Comparison of ENCODE assay signal across 8 cellular contexts in the genomic region with DNA sequence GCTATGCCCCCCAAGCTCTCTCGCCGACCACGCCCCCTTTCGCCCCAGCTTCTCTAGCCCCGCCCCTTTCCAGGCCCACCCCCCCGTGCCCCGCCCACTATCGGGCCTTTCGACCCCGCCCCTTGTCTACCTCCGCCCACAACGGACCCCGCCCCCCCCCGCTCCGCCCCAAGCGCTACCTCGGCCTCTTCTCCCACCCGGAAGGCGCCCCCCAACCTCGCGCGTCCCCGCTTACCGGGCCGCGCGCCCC. TPM values are rescaled to one million over a fixed set of nuclear protein-coding genes. Genes with fewer than 3 reads are reported as not detected.
DNase-seq lines count a peak whose midpoint lies in the region; ATAC-seq, FAIRE-seq and TF ChIP-seq lines count a peak whose summit lies in the region.

No MANE protein-coding gene starts in this region.

- H4K91ac ChIP-seq in mesenchymal stem cell (ENCODE audit: low read length): no peak overlapping the region

- 2% methylated on average over 12 of the region's 27 CpGs for WGBS in mesenchymal stem cell

- H3K14ac ChIP-seq in mesenchymal stem cell (ENCODE audit: low read length in 2 of 2): no peak overlapping the region

- no peak overlapping the region for H2BK15ac ChIP-seq in mesenchymal stem cell (ENCODE audit: low read depth, poor library complexity, severe bottlenecking)

- no peak overlapping the region for H4K8ac ChIP-seq in mesenchymal stem cell (ENCODE audit: low read length)

- peaks cover 23% of the 10 kb centered on the region for H3K79me1 ChIP-seq in mesenchymal stem cell (replicated peaks; ENCODE audit: low read length, poor library complexity, severe bottlenecking)

- H2AK5ac ChIP-seq in mesenchymal stem cell (ENCODE audit: low read length, severe bottlenecking): no peak overlapping the region

- H3K9me2 ChIP-seq in Karpas-422 (replicated peaks; ENCODE audit: insufficient read depth, low read length): no peaks in the 10 kb centered on the region

- DNase-seq in BE2C (no peak), Karpas-422 (no peak), mesenchymal stem cell (no peak), ureter (ENCODE audit: low spot score) (peak; percentile 69), RCC 7860 (ENCODE audit: low spot score) (no peak)

- H3K27ac ChIP-seq in Karpas-422 (ENCODE audit: low read length) (no peak overlapping the region), cingulate gyrus (ENCODE audit: low read depth, low read length) (peak overlapping the region; percentile 76), mesenchymal stem cell (ENCODE audit: low read length, poor library complexity, severe bottlenecking) (no peak overlapping the region)

- H3K4ac ChIP-seq in mesenchymal stem cell (ENCODE audit: low read depth in 1 of 2, low read length in 2 of 2): no peak overlapping the region

- no peak for TF ChIP-seq CTCF in BE2C (IDR thresholded peaks at IDR 0.05; ENCODE audit: low read depth, low read length)

- H3K9ac ChIP-seq in Karpas-422 (ENCODE audit: low read length) (peak overlapping the region; percentile 64), mesenchymal stem cell (ENCODE audit: low read length) (no peak overlapping the region)

- H2BK12ac ChIP-seq in mesenchymal stem cell (ENCODE audit: low read length in 2 of 2): no peak overlapping the region

- H3K9me3 ChIP-seq in BE2C (no peaks in the 10 kb centered on the region), Karpas-422 (ENCODE audit: low read length) (no peaks in the 10 kb centered on the region), mesenchymal stem cell (ENCODE audit: control insufficient read depth, low read length) (no peaks in the 10 kb centered on the region)

- no peak overlapping the region for H3K23ac ChIP-seq in mesenchymal stem cell (ENCODE audit: low read length in 2 of 2)

- no peak for ATAC-seq in HG03280 (IDR thresholded peaks at IDR 0.05; ENCODE audit: unreplicated experiment)
- ATAC-seq in HG03045 (IDR thresholded peaks at IDR 0.05; ENCODE audit: unreplicated experiment): no peak

- no peak overlapping the region for H2BK120ac ChIP-seq in mesenchymal stem cell (ENCODE audit: low read depth, low read length)

- H3K36me3 ChIP-seq in BE2C (peaks cover 30% of the 10 kb centered on the region), Karpas-422 (ENCODE audit: insufficient read depth, low read length) (peaks cover 26% of the 10 kb centered on the region), mesenchymal stem cell (ENCODE audit: control insufficient read depth in 1 of 2, insufficient read depth in 2 of 2, low read depth in 1 of 2, low read length in 2 of 2) (peaks cover 34 to 44% of the 10 kb centered on the region in 2 experiments)

- H4K20me1 ChIP-seq in Karpas-422 (ENCODE audit: insufficient read depth, low read depth, low read length): peaks cover 23% of the 10 kb centered on the region

- H3K4me3 ChIP-seq in BE2C (ENCODE audit: low read depth, low read length): peak overlapping the region; percentile 69
- peak overlapping the region; percentile 64; the same call in 1 of the 2 replicates for H3K4me3 ChIP-seq in Karpas-422 (ENCODE audit: low read length)
- H3K4me3 ChIP-seq in mesenchymal stem cell (ENCODE audit: insufficient read depth in 1 of 2, low read depth in 1 of 2, low read length in 2 of 2): peak overlapping the region; percentile 54 to 71

- no peak overlapping the region for H2BK5ac ChIP-seq in mesenchymal stem cell (ENCODE audit: low read depth, low read length, poor library complexity, severe bottlenecking)

- no peaks in the 10 kb centered on the region for H3K27me3 ChIP-seq in BE2C
- H3K27me3 ChIP-seq in Karpas-422 (ENCODE audit: low read length): no peaks in the 10 kb centered on the region
- H3K27me3 ChIP-seq in mesenchymal stem cell (ENCODE audit: control insufficient read depth in 1 of 2, insufficient read depth in 1 of 2, low read length in 2 of 2): no peaks in the 10 kb centered on the region

- peaks cover 41% of the 10 kb centered on the region for H3K79me2 ChIP-seq in Karpas-422 (ENCODE audit: low read length)

- H3K4me1 ChIP-seq in BE2C (peaks cover 3% of the 10 kb centered on the region; the same call in 1 of the 2 replicates), Karpas-422 (ENCODE audit: low read length) (peaks cover 64% of the 10 kb centered on the region), mesenchymal stem cell (ENCODE audit: control insufficient read depth, insufficient read depth, low read depth, low read length) (peaks cover 50% of the 10 kb centered on the region)

- peak overlapping the region; percentile 57 for H3K4me2 ChIP-seq in Karpas-422 (ENCODE audit: low read depth, low read length, poor library complexity, severe bottlenecking)
- H3K4me2 ChIP-seq in mesenchymal stem cell (ENCODE audit: low read length, poor library complexity, severe bottlenecking): peak overlapping the region; percentile 59

- no peak for FAIRE-seq in RCC 7860 (lab: Jason Lieb, UNC)

- no peak overlapping the region for H3K18ac ChIP-seq in mesenchymal stem cell (ENCODE audit: low read depth in 1 of 2, low read length in 2 of 2)

- no peak overlapping the region for H2AFZ ChIP-seq in Karpas-422 (ENCODE audit: low read length)
- H2AFZ ChIP-seq in mesenchymal stem cell (ENCODE audit: low read depth, low read length): no peak overlapping the region

RNA-seq across cellular contexts. Expression of a gene that starts 0.2 kb away (rescaled TPM):
- 20.3 TPM for polyA plus RNA-seq in BE2C (2012; ENCODE audit: insufficient read depth, insufficient read length, low read depth)
- total RNA-seq in Karpas-422 (2014; rRNA removed; shearing (Covaris generic); ENCODE audit: low replicate concordance): 4.9 and 11.8 TPM in 2 replicates
- polyA plus RNA-seq in mesenchymal stem cell (2013, experiment 1 of 2): 11.3 TPM
- polyA plus RNA-seq in mesenchymal stem cell (2013, experiment 2 of 2): 10.6 TPM
- 24.2 TPM for total RNA-seq in ureter

RNA-seq across cellular contexts. Expression of a gene that starts 3.5 kb away (rescaled TPM):
- 8.3 TPM for polyA plus RNA-seq in BE2C (2012; ENCODE audit: insufficient read depth, insufficient read length, low read depth)
- 102 and 188 TPM in 2 replicates for total RNA-seq in Karpas-422 (2014; rRNA removed; shearing (Covaris generic); ENCODE audit: low replicate concordance)
- polyA plus RNA-seq in mesenchymal stem cell (2013, experiment 1 of 2): 180 TPM
- 172 TPM for polyA plus RNA-seq in mesenchymal stem cell (2013, experiment 2 of 2)
- 132 TPM for total RNA-seq in ureter

RNA-seq across cellular contexts. Expression of a gene that starts 5.4 kb away (rescaled TPM):
- 96.9 TPM for polyA plus RNA-seq in BE2C (2012; ENCODE audit: insufficient read depth, insufficient read length, low read depth)
- total RNA-seq in Karpas-422 (2014; rRNA removed; shearing (Covaris generic); ENCODE audit: low replicate concordance): 45.8 and 55.6 TPM in 2 replicates
- 35.8 TPM for polyA plus RNA-seq in mesenchymal stem cell (2013, experiment 1 of 2)
- 34.9 TPM for polyA plus RNA-seq in mesenchymal stem cell (2013, experiment 2 of 2)
- total RNA-seq in ureter: 28.8 TPM

RNA-seq across cellular contexts. Expression of a gene that starts 18.6 kb away (rescaled TPM):
- polyA plus RNA-seq in BE2C (2012; ENCODE audit: insufficient read depth, insufficient read length, low read depth): 67.6 TPM
- 35.1 and 47.2 TPM in 2 replicates for total RNA-seq in Karpas-422 (2014; rRNA removed; shearing (Covaris generic); ENCODE audit: low replicate concordance)
- polyA plus RNA-seq in mesenchymal stem cell (2013, experiment 1 of 2): 36.7 TPM
- polyA plus RNA-seq in mesenchymal stem cell (2013, experiment 2 of 2): 36.6 TPM
- 163 TPM for total RNA-seq in ureter

RNA-seq across cellular contexts. Expression of a gene that starts 27.9 kb away (rescaled TPM):
- 110 TPM for polyA plus RNA-seq in BE2C (2012; ENCODE audit: insufficient read depth, insufficient read length, low read depth)
- 66.7 and 126 TPM in 2 replicates for total RNA-seq in Karpas-422 (2014; rRNA removed; shearing (Covaris generic); ENCODE audit: low replicate concordance)
- polyA plus RNA-seq in mesenchymal stem cell (2013, experiment 1 of 2): 52.4 TPM
- 52.8 TPM for polyA plus RNA-seq in mesenchymal stem cell (2013, experiment 2 of 2)
- 49.9 TPM for total RNA-seq in ureter
